In the genomic region with DNA sequence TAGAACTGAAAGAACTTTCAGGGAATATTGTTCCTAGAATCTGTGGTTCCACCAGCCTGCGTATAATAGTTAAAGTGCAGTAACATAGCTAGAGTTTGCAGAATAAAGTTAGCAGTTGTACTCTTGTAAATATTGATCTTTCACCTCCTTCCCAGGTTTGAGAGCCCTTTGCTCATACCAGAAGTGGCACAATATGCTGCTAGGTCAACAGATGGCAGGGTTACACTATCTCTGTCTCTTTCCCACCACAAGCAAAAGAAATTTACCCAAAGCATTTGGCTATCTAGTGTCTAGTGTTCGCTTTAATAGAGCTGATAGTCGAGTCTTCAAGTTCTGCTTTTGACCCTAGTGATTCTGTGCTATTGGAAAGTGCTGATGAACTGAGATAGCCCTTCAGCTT, we compare ENCODE assay signal across 1 cellular context.
A peak's percentile ranks its signal among the peaks of the same experiment; 100 is the strongest.
TF ChIP-seq lines count a peak whose summit lies in the region.

No MANE protein-coding gene starts in this region.

TF ChIP-seq in HepG2, 621 proteins besides CTCF, POLR2A, EP300 and RAD21 (continued from another document):
- TF ChIP-seq ARID5B (CRISPR knock-in tag; IDR thresholded peaks at IDR 0.05), result peak; percentile 61
- peak; percentile 26; the same call in 1 of the 2 replicates for TF ChIP-seq HMG20A (CRISPR knock-in tag; IDR thresholded peaks at IDR 0.05; ENCODE audit: borderline replicate concordance)
- TF ChIP-seq FOXA3 (CRISPR knock-in tag; IDR thresholded peaks at IDR 0.05), result peak; percentile 30; the same call in 1 of the 2 replicates
- TF ChIP-seq MBD4 (IDR thresholded peaks at IDR 0.05; ENCODE audit: borderline replicate concordance, low read length), result no peak
- peak; percentile 53 for TF ChIP-seq GATAD2A (CRISPR knock-in tag; IDR thresholded peaks at IDR 0.05)
- no peak for TF ChIP-seq U2AF2 (IDR thresholded peaks at IDR 0.05; ENCODE audit: low read depth, low read length)
- TF ChIP-seq ZNF7 (CRISPR knock-in tag; IDR thresholded peaks at IDR 0.05), result no peak
- 0 out of 2 replicates have a peak, but pooled peaks have one; percentile 24 for TF ChIP-seq RXRB (CRISPR knock-in tag; IDR thresholded peaks at IDR 0.05; ENCODE audit: borderline replicate concordance)
- no peak for TF ChIP-seq ZNF841 (CRISPR knock-in tag; IDR thresholded peaks at IDR 0.05; ENCODE audit: borderline replicate concordance)
- TF ChIP-seq FOXA1 (IDR thresholded peaks at IDR 0.05), result no peak
- TF ChIP-seq FOXA1 (CRISPR knock-in tag; IDR thresholded peaks at IDR 0.05), result peak; percentile 36; the same call in 1 of the 2 replicates
- TF ChIP-seq ZMYM4 (CRISPR knock-in tag; IDR thresholded peaks at IDR 0.05), result 0 out of 2 replicates have a peak, but pooled peaks have one; percentile 14
